In the genomic region with DNA sequence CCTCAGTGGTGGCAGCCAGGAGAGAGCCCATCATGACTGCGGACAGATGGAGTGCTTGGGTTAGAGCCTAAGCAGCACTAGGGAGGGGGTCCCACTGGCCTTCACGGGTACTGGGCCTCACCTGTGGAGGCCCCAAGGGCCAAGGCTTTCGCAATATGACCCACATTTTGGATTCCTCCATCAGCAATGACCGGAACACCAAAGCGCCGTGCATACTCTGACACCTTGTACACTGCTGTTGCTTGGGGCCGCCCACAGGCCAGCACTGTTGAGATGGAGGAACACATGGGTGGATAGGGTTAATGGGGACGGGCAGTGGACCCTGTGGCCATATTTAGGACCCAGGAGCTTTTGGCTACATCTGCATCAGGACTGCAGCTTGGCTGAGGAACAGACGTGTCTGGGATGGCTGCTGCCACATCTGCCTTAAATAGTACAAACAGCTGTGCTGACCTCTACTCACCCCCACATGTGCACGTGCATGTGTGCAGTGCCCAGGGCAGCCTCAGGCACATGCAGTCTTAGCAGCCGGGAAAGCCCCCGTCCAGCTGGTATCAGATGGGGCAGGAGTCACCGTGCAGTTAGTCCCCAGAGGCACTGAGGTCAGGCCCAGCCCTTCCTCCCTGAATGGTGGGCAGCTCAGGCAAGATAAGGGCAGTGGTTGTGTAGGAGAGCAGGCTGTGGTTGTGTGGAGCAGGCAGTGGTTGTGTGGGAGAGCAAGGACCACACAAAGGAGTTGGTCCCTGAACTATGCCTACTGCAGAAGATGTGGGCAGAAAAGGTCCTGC, we compare ENCODE assay signal across 10 cellular contexts. TPM values are rescaled to one million over a fixed set of nuclear protein-coding genes. Genes with fewer than 3 reads are reported as not detected.
A peak's percentile ranks its signal among the peaks of the same experiment; 100 is the strongest.
DNase-seq lines count a peak whose midpoint lies in the region; ATAC-seq and TF ChIP-seq lines count a peak whose summit lies in the region.
"Had no signal": no experiment of that assay in that cellular context is flagged by ENCODE, and none has a peak within 500 bp of the region (broad histone marks: within the 10 kb centered on the region; RNA-seq: fewer than 3 reads in every experiment).

No MANE protein-coding gene starts in this region.

- H3K4me2 ChIP-seq in IMR-90 (ENCODE audit: low read depth, low read length) = no peak overlapping the region

- intact Hi-C loops in IMR-90 (cut with micrococcal nuclease) = no loop called here

- no peaks in the 10 kb centered on the region for H3K27me3 Mint-ChIP-seq in activated CD8-positive, alpha-beta memory T cell treated with anti-CD3 and anti-CD28 coated beads, Interleukin-2, amount 10 ng/mL, durations not matched to agents 7 days and 5 days
- H3K27me3 Mint-ChIP-seq in natural killer cell treated with Interleukin-12 subunit alpha and Interleukin-12 subunit beta and Interleukin-15 and Interleukin-18, amount 100 ng/mL, for 72 hours = no peaks in the 10 kb centered on the region

- no peak overlapping the region for H2AFZ ChIP-seq in IMR-90 (replicated peaks; ENCODE audit: low read length, poor library complexity)

- H3K4ac ChIP-seq in IMR-90 (ENCODE audit: low read depth, low read length) = no peak overlapping the region

- POLR2A ChIA-PET in IMR-90 (lab: Charles Lee; ENCODE audit: unreplicated experiment) = no interaction called here

- peaks cover 20% of the 10 kb centered on the region for H4K20me1 ChIP-seq in IMR-90 (ENCODE audit: insufficient read depth, low read length)

- ATAC-seq in IMR-90 (ENCODE audit: low read depth) (no peak), GM21737 (IDR thresholded peaks at IDR 0.05; ENCODE audit: unreplicated experiment) (no peak)
- ATAC-seq in activated CD8-positive, alpha-beta memory T cell treated with anti-CD3 and anti-CD28 coated beads, Interleukin-2, amount 10 ng/mL, durations not matched to agents 7 days and 5 days = no peak
- no peak for ATAC-seq in natural killer cell treated with Interleukin-12 subunit alpha and Interleukin-12 subunit beta and Interleukin-15 and Interleukin-18, amount 100 ng/mL, for 72 hours

- H2AK9ac ChIP-seq in IMR-90 (replicated peaks; ENCODE audit: low read depth, low read length, poor library complexity) = peak overlapping the region; percentile 25

- no peak for DNase-seq in IMR-90
- DNase-seq in activated CD8-positive, alpha-beta memory T cell treated with anti-CD3 and anti-CD28 coated beads, Interleukin-2, amount 10 ng/mL, durations not matched to agents 7 days and 5 days = no peak
- no peak for DNase-seq in natural killer cell treated with Interleukin-12 subunit alpha and Interleukin-12 subunit beta and Interleukin-15 and Interleukin-18, amount 100 ng/mL, for 72 hours (ENCODE audit: low spot score)
- no peak for DNase-seq in GM13977 (ENCODE audit: low spot score)
- DNase-seq in cortex of kidney (lab: John Stamatoyannopoulos, UW) = no peak
- DNase-seq: amniotic stem cell, hypothalamus, NCI-H1417 had no signal

- H3K56ac ChIP-seq in IMR-90 (ENCODE audit: extremely low read depth, insufficient read depth, low read length) = no peak overlapping the region

- H3K9me3 Mint-ChIP-seq in activated CD8-positive, alpha-beta memory T cell treated with anti-CD3 and anti-CD28 coated beads, Interleukin-2, amount 10 ng/mL, durations not matched to agents 7 days and 5 days (ENCODE audit: low read depth) = no peaks in the 10 kb centered on the region
- no peaks in the 10 kb centered on the region for H3K9me3 Mint-ChIP-seq in natural killer cell treated with Interleukin-12 subunit alpha and Interleukin-12 subunit beta and Interleukin-15 and Interleukin-18, amount 100 ng/mL, for 72 hours

- H3K36me3 Mint-ChIP-seq in activated CD8-positive, alpha-beta memory T cell treated with anti-CD3 and anti-CD28 coated beads, Interleukin-2, amount 10 ng/mL, durations not matched to agents 7 days and 5 days = peaks cover 48% of the 10 kb centered on the region
- H3K36me3 Mint-ChIP-seq in natural killer cell treated with Interleukin-12 subunit alpha and Interleukin-12 subunit beta and Interleukin-15 and Interleukin-18, amount 100 ng/mL, for 72 hours = peaks cover 22% of the 10 kb centered on the region

- in situ Hi-C loops in IMR-90 (cut with MboI; ENCODE audit: low sequenced_read_pairs) (no loop called here), GM13977 (cut with MboI; ENCODE audit: low pct_unique_long_range_greater_than_20kb, low sequenced_read_pairs, unreplicated experiment) (no loop called here)

- no peak overlapping the region for H3K18ac ChIP-seq in IMR-90 (ENCODE audit: low read depth, low read length)

- BruUV-seq in IMR-90 (replicated peaks; lab: Mats Ljungman, UMichigan) = no TSS peak

- H3K14ac ChIP-seq in IMR-90 (replicated peaks; ENCODE audit: low read depth, low read length) = no peak overlapping the region

- no peak overlapping the region for H2BK15ac ChIP-seq in IMR-90 (ENCODE audit: low read depth, low read length)

- H3K4me3 ChIP-seq in IMR-90 (ENCODE audit: insufficient read depth, low read depth, low read length) = no peak overlapping the region

- WGBS in IMR-90 (ENCODE audit: extremely low coverage in 2 of 2, insufficient read length in 1 of 2), 2 experiments = 79% methylated on average over 5 of the region's 13 CpGs; no CpG with 5 or more reads in 1 of the 2 experiments

- no peak overlapping the region for H3K23ac ChIP-seq in IMR-90 (ENCODE audit: low read depth, low read length)

- no peak overlapping the region for H2BK20ac ChIP-seq in IMR-90 (ENCODE audit: low read depth, low read length)

- no peak overlapping the region for H4K5ac ChIP-seq in IMR-90 (ENCODE audit: low read depth, low read length)

- H2BK5ac ChIP-seq in IMR-90 (ENCODE audit: low read depth, low read length, poor library complexity, severe bottlenecking) = no peak overlapping the region

- H3K27me3 ChIP-seq in IMR-90 (ENCODE audit: control insufficient read depth, insufficient read depth, low read length) = no peaks in the 10 kb centered on the region

- no peak for TF ChIP-seq RAD21 in IMR-90 (IDR thresholded peaks at IDR 0.05; ENCODE audit: low read length)

- TF ChIP-seq CTCF in IMR-90 (conservative IDR thresholded peaks at IDR 0.05; ENCODE audit: low read depth, low read length) (no peak), GM13977 (IDR thresholded peaks at IDR 0.05; ENCODE audit: extremely low read depth, insufficient read depth, missing control alignments) (no peak)

- H2AK5ac ChIP-seq in IMR-90 (ENCODE audit: low read depth, low read length) = no peak overlapping the region

- no peak overlapping the region for H2BK120ac ChIP-seq in IMR-90 (ENCODE audit: low read depth, low read length)

- TF ChIP-seq POLR2A in GM10847 (IDR thresholded peaks at IDR 0.05; ENCODE audit: extremely low read depth, insufficient read length) (peak; percentile 1), IMR-90 (IDR thresholded peaks at IDR 0.05; ENCODE audit: low read depth, low read length) (no peak)

- H3K9me3 ChIP-seq in IMR-90 (ENCODE audit: control insufficient read depth, insufficient read depth, low read length) = no peaks in the 10 kb centered on the region

- peaks cover 42% of the 10 kb centered on the region for H3K36me3 ChIP-seq in IMR-90 (ENCODE audit: control insufficient read depth, insufficient read depth, low read length)

- no peak overlapping the region for H3K4me3 Mint-ChIP-seq in activated CD8-positive, alpha-beta memory T cell treated with anti-CD3 and anti-CD28 coated beads, Interleukin-2, amount 10 ng/mL, durations not matched to agents 7 days and 5 days
- H3K4me3 Mint-ChIP-seq in natural killer cell treated with Interleukin-12 subunit alpha and Interleukin-12 subunit beta and Interleukin-15 and Interleukin-18, amount 100 ng/mL, for 72 hours = peak overlapping the region; percentile 45

- peaks cover 32% of the 10 kb centered on the region for H3K9me1 ChIP-seq in IMR-90 (ENCODE audit: insufficient read depth, low read length)

- dilution Hi-C loops in IMR-90 (cut with HindIII; ENCODE audit: low sequenced_read_pairs, unreplicated experiment) = no loop called here

- H3K27ac Mint-ChIP-seq in activated CD8-positive, alpha-beta memory T cell treated with anti-CD3 and anti-CD28 coated beads, Interleukin-2, amount 10 ng/mL, durations not matched to agents 7 days and 5 days = peak overlapping the region; percentile 47
- peak overlapping the region in 1 of 2 donors; percentile 31 for H3K27ac Mint-ChIP-seq in natural killer cell treated with Interleukin-12 subunit alpha and Interleukin-12 subunit beta and Interleukin-15 and Interleukin-18, amount 100 ng/mL, for 72 hours

- no peak overlapping the region for H4K91ac ChIP-seq in IMR-90 (ENCODE audit: insufficient read depth, low read depth, low read length)

- peaks cover 6% of the 10 kb centered on the region for H3K4me1 ChIP-seq in IMR-90 (ENCODE audit: control insufficient read depth, insufficient read depth, low read length)

- H3K9ac ChIP-seq in IMR-90 (ENCODE audit: low read depth, low read length) = no peak overlapping the region

- peaks cover 62% of the 10 kb centered on the region for H3K4me1 Mint-ChIP-seq in activated CD8-positive, alpha-beta memory T cell treated with anti-CD3 and anti-CD28 coated beads, Interleukin-2, amount 10 ng/mL, durations not matched to agents 7 days and 5 days
- H3K4me1 Mint-ChIP-seq in natural killer cell treated with Interleukin-12 subunit alpha and Interleukin-12 subunit beta and Interleukin-15 and Interleukin-18, amount 100 ng/mL, for 72 hours (ENCODE audit: low read depth in 2 of 2) = peaks cover 47 to 53% of the 10 kb centered on the region in 2 donors

- peaks cover 37 to 75% of the 10 kb centered on the region in 2 experiments for H3K79me1 ChIP-seq in IMR-90 (ENCODE audit: low read depth in 1 of 2, low read length in 2 of 2)

- peak overlapping the region in 1 of 2 experiments; percentile 18; a peak in 1 of 4 replicates for H4K8ac ChIP-seq in IMR-90 (ENCODE audit: low read depth in 2 of 2, low read length in 2 of 2)

- H3K27ac ChIP-seq in IMR-90 (ENCODE audit: insufficient read depth, low read length) = no peak overlapping the region

- CTCF ChIA-PET in IMR-90 (lab: Yijun Ruan, JAX) = no interaction called here
- CTCF ChIA-PET in activated CD8-positive, alpha-beta memory T cell treated with anti-CD3 and anti-CD28 coated beads, Interleukin-2, amount 10 ng/mL, durations not matched to agents 7 days and 5 days (lab: Charles Lee) = interaction anchor here (0.8 to 9.4 kb wide), 3 partner anchors 13 to 36 kb away, joined by 3 to 88 read pairs (median 3); a partner anchor contains a TSS

RNA-seq across cellular contexts. Expression of a gene that starts 3.3 kb away (rescaled TPM):
- 26.5 and 43.3 TPM in 2 replicates for total RNA-seq in IMR-90 (2012; rRNA removed)
- 112 and 137 TPM in 2 replicates for polyA plus RNA-seq in IMR-90 (2012; rRNA removed)
- 38.6 and 96.1 TPM in 2 replicates for polyA plus RNA-seq in IMR-90 (2012; cell fraction: cytosol; rRNA removed)
- 22.8 and 47.7 TPM in 2 replicates for polyA plus RNA-seq in IMR-90 (2012; cell fraction: nucleus; rRNA removed; ENCODE audit: low replicate concordance)
- total RNA-seq in activated CD8-positive, alpha-beta memory T cell treated with anti-CD3 and anti-CD28 coated beads, Interleukin-2, amount 10 ng/mL, durations not matched to agents 7 days and 5 days = 100 to 1,000 TPM in 1 of 2 experiments, 10 to 100 TPM in 1; 94.3 to 101 TPM
- 100 to 1,000 TPM in 1 of 2 donors, 10 to 100 TPM in 1; 91.4 to 106 TPM for total RNA-seq in natural killer cell treated with Interleukin-12 subunit alpha and Interleukin-12 subunit beta and Interleukin-15 and Interleukin-18, amount 100 ng/mL, for 72 hours

RNA-seq across cellular contexts. Expression of a gene that starts 4.0 kb away (rescaled TPM):
- total RNA-seq in IMR-90 (2012; rRNA removed) = 268 and 296 TPM in 2 replicates
- polyA plus RNA-seq in IMR-90 (2012; rRNA removed) = 190 and 194 TPM in 2 replicates
- 126 and 176 TPM in 2 replicates for polyA plus RNA-seq in IMR-90 (2012; cell fraction: cytosol; rRNA removed)
- polyA plus RNA-seq in IMR-90 (2012; cell fraction: nucleus; rRNA removed; ENCODE audit: low replicate concordance) = 254 and 364 TPM in 2 replicates
- 100 to 1,000 TPM; 186 to 229 TPM for total RNA-seq in activated CD8-positive, alpha-beta memory T cell treated with anti-CD3 and anti-CD28 coated beads, Interleukin-2, amount 10 ng/mL, durations not matched to agents 7 days and 5 days
- total RNA-seq in natural killer cell treated with Interleukin-12 subunit alpha and Interleukin-12 subunit beta and Interleukin-15 and Interleukin-18, amount 100 ng/mL, for 72 hours = 100 to 1,000 TPM; 198 to 454 TPM

RNA-seq across cellular contexts. Expression of a gene that starts 6.8 kb away (rescaled TPM):
- 27.8 and 28.3 TPM in 2 replicates for total RNA-seq in IMR-90 (2012; rRNA removed)
- 42.2 and 43.5 TPM in 2 replicates for polyA plus RNA-seq in IMR-90 (2012; rRNA removed)
- 33.8 and 36.4 TPM in 2 replicates for polyA plus RNA-seq in IMR-90 (2012; cell fraction: cytosol; rRNA removed)
- polyA plus RNA-seq in IMR-90 (2012; cell fraction: nucleus; rRNA removed; ENCODE audit: low replicate concordance) = 116 and 195 TPM in 2 replicates
- total RNA-seq in activated CD8-positive, alpha-beta memory T cell treated with anti-CD3 and anti-CD28 coated beads, Interleukin-2, amount 10 ng/mL, durations not matched to agents 7 days and 5 days = 10 to 100 TPM; 25.8 to 29.9 TPM
- total RNA-seq in natural killer cell treated with Interleukin-12 subunit alpha and Interleukin-12 subunit beta and Interleukin-15 and Interleukin-18, amount 100 ng/mL, for 72 hours = 10 to 100 TPM; 20.6 to 24.2 TPM

RNA-seq across cellular contexts. Expression of a gene that starts 18.0 kb away (rescaled TPM):
- total RNA-seq in IMR-90 (2012; rRNA removed) = 55.8 and 60.9 TPM in 2 replicates
- 160 and 172 TPM in 2 replicates for polyA plus RNA-seq in IMR-90 (2012; rRNA removed)
- 97.3 and 121 TPM in 2 replicates for polyA plus RNA-seq in IMR-90 (2012; cell fraction: cytosol; rRNA removed)
- polyA plus RNA-seq in IMR-90 (2012; cell fraction: nucleus; rRNA removed; ENCODE audit: low replicate concordance) = 1,034 and 1,622 TPM in 2 replicates
- 100 to 1,000 TPM; 130 to 154 TPM for total RNA-seq in activated CD8-positive, alpha-beta memory T cell treated with anti-CD3 and anti-CD28 coated beads, Interleukin-2, amount 10 ng/mL, durations not matched to agents 7 days and 5 days
- 100 to 1,000 TPM; 128 to 222 TPM for total RNA-seq in natural killer cell treated with Interleukin-12 subunit alpha and Interleukin-12 subunit beta and Interleukin-15 and Interleukin-18, amount 100 ng/mL, for 72 hours

RNA-seq across cellular contexts. Expression of a gene that starts 35.2 kb away (rescaled TPM):
- 10.4 and 11.1 TPM in 2 replicates for total RNA-seq in IMR-90 (2012; rRNA removed)
- 26.1 and 29.7 TPM in 2 replicates for polyA plus RNA-seq in IMR-90 (2012; rRNA removed)
- polyA plus RNA-seq in IMR-90 (2012; cell fraction: cytosol; rRNA removed) = 18.8 and 34.8 TPM in 2 replicates
- 99.3 and 171 TPM in 2 replicates for polyA plus RNA-seq in IMR-90 (2012; cell fraction: nucleus; rRNA removed; ENCODE audit: low replicate concordance)
- 10 to 100 TPM; 44.5 to 50.6 TPM for total RNA-seq in activated CD8-positive, alpha-beta memory T cell treated with anti-CD3 and anti-CD28 coated beads, Interleukin-2, amount 10 ng/mL, durations not matched to agents 7 days and 5 days
- 10 to 100 TPM; 23.2 to 34.7 TPM for total RNA-seq in natural killer cell treated with Interleukin-12 subunit alpha and Interleukin-12 subunit beta and Interleukin-15 and Interleukin-18, amount 100 ng/mL, for 72 hours
